ENCODE assay signal across 11 cellular contexts in the genomic region with DNA sequence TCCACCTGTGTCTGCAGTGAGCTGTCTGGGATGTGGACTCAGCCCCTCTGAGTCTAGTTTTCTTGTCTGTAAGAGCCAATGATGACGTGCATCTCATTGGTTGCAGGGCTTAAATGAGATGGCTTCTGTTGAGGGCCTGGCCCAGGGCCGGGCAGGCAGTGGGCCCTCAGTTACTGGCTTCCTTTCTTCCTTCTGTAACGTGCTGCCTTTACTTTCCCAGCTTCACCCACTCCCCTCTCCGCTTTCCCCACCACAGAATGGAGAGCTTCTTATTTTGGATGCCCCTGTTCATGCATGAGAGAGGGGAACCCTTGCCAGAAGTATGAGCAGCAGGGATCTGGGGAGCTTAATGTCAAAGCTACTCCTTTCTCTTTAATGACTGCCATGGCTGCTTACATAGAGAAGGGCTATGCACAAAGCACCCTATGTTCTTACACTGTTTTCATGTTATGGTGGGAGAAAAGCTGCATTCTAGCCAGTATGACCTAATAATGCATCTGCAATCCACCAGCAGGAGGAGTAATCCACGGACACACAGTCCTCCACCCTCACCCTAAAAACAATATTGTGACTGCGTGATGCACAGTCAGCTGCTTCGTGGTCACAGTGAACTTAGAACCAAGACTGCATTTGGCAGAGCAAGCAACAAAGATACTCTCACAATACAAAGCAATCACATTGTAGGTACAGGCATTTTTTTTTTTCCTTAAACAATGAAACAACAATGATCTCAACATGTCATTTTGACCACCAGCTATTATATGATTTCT. TPM values are rescaled to one million over a fixed set of nuclear protein-coding genes. Genes with fewer than 3 reads are reported as not detected.
DNase-seq lines count a peak whose midpoint lies in the region; TF ChIP-seq lines count a peak whose summit lies in the region.
"Had no signal": no experiment of that assay in that cellular context is flagged by ENCODE, and none has a peak within 500 bp of the region (broad histone marks: within the 10 kb centered on the region; RNA-seq: fewer than 3 reads in every experiment).

No MANE protein-coding gene starts in this region.

- intact Hi-C loops in ascending aorta (cut with DNase I): no loop called here

- no peaks in the 10 kb centered on the region for H3K36me3 ChIP-seq in ascending aorta
- H3K36me3 ChIP-seq: transverse colon had no signal

- H3K4me1 ChIP-seq in ascending aorta: no peaks in the 10 kb centered on the region
- H3K4me1 ChIP-seq: transverse colon had no signal

- peak; percentile 29 for DNase-seq in AG10803 (ENCODE audit: low read depth)
- peak; percentile 81 for DNase-seq in LHCN-M2 (ENCODE audit: low read depth)
- DNase-seq in caudate nucleus (lab: John Stamatoyannopoulos, UW): peak in 37 of 61 donors; percentile 14 to 73 (median 36)
- peak; percentile 66 for DNase-seq in medulla oblongata (ENCODE audit: extremely low spot score)
- no peak for DNase-seq in ascending aorta (ENCODE audit: low spot score in 2 of 2)
- no peak for DNase-seq in GOT3 (lab: John Stamatoyannopoulos, UW)
- DNase-seq in AML-193 (lab: John Stamatoyannopoulos, UW): no peak
- DNase-seq in NOMO-1 (lab: John Stamatoyannopoulos, UW; ENCODE audit: unreplicated experiment in 2 of 2): no peak
- DNase-seq: DMS79 treated with DMSO at 0.1 percent for 48 hours, transverse colon had no signal

- no peaks in the 10 kb centered on the region for H3K9me3 ChIP-seq in ascending aorta
- H3K9me3 ChIP-seq: transverse colon had no signal

- H3K27me3 ChIP-seq in ascending aorta: no peaks in the 10 kb centered on the region
- H3K27me3 ChIP-seq: transverse colon had no signal

- H3K4me3 ChIP-seq in AG10803 (ENCODE audit: low read length) (no peak overlapping the region), ascending aorta (no peak overlapping the region)
- H3K4me3 ChIP-seq: skin epidermis, transverse colon had no signal

- H3K27ac ChIP-seq in caudate nucleus (ENCODE audit: low read depth, low read length) (peak overlapping the region; percentile 78), ascending aorta (no peak overlapping the region)
- H3K27ac ChIP-seq: skin epidermis, transverse colon had no signal

- TF ChIP-seq CTCF in AG10803 (conservative IDR thresholded peaks at IDR 0.05; ENCODE audit: low read length): peak; percentile 47
- no peak for TF ChIP-seq CTCF in ascending aorta (IDR thresholded peaks at IDR 0.05)

RNA-seq across cellular contexts. Expression of a gene that starts 37.2 kb away (rescaled TPM):
- total RNA-seq in LHCN-M2 (2014; rRNA removed) (1.8 and 2.4 TPM in 2 replicates), ascending aorta (not detected)
- polyA plus RNA-seq in LHCN-M2 (2012): 0.17 TPM

RNA-seq across cellular contexts. Expression of a gene that starts 41.6 kb away (rescaled TPM):
- 75.9 and 97.7 TPM in 2 replicates for total RNA-seq in LHCN-M2 (2014; rRNA removed)
- 12.4 TPM for polyA plus RNA-seq in LHCN-M2 (2012)
- total RNA-seq in ascending aorta: 39.9 TPM

Comparison
In these comparisons a context has a peak if more than half of its experiments do, and no peak if none do; other contexts are left out.
1. DNase-seq: peak in AG10803 (single experiment), LHCN-M2 (single experiment), caudate nucleus (37 of 61) and medulla oblongata (single experiment); none in ascending aorta (0 of 2), GOT3 (single experiment), AML-193 (0 of 2) and NOMO-1 (0 of 2).